Comparison of ENCODE assay signal across 8 cellular contexts in genomic region chr1:27392778-27393635, GRCh38. TPM values are rescaled to one million over a fixed set of nuclear protein-coding genes. Genes with fewer than 3 reads are reported as not detected.
DNase-seq lines count a peak whose midpoint lies in the region; ATAC-seq, FAIRE-seq and TF ChIP-seq lines count a peak whose summit lies in the region.

No MANE protein-coding gene starts in this region.

- TF ChIP-seq CTCF in endothelial cell of umbilical vein (IDR thresholded peaks at IDR 0.05; ENCODE audit: extremely low read depth in 1 of 2, insufficient read depth in 1 of 2, low read depth in 1 of 2, low read length in 2 of 2): peak; percentile 14 to 38

- no peak overlapping the region for H3K14ac ChIP-seq in trophoblast cell (ENCODE audit: low read length)

- H3K4me2 ChIP-seq in endothelial cell of umbilical vein (ENCODE audit: insufficient read depth, low read length) (peak overlapping the region; percentile 84), trophoblast cell (ENCODE audit: low read length) (peak overlapping the region; percentile 93)

- H4K20me1 ChIP-seq in endothelial cell of umbilical vein (replicated peaks; ENCODE audit: control insufficient read depth, extremely low read depth, insufficient read depth, low read length): no peaks in the 10 kb centered on the region

- H3K36me3 ChIP-seq in NT2/D1 (ENCODE audit: insufficient read depth, insufficient read length, low read length) (peaks cover 13% of the 10 kb centered on the region), endothelial cell of umbilical vein (ENCODE audit: control insufficient read depth in 2 of 2, extremely low read depth in 1 of 2, insufficient read depth in 2 of 2, low read length in 2 of 2) (no peaks in the 10 kb centered on the region), trophoblast cell (ENCODE audit: control insufficient read depth in 1 of 2, insufficient read depth in 2 of 2, low read length in 2 of 2) (no peaks in the 10 kb centered on the region)

- ATAC-seq in HG03442 (IDR thresholded peaks at IDR 0.05; ENCODE audit: unreplicated experiment): no peak
- ATAC-seq in HG03108 (IDR thresholded peaks at IDR 0.05; ENCODE audit: unreplicated experiment): no peak

- H3K4me3 ChIP-seq in NT2/D1 (ENCODE audit: insufficient read length, low read depth) (peak overlapping the region; percentile 72), endothelial cell of umbilical vein (replicated peaks in 1 of 3; ENCODE audit: insufficient read depth in 1 of 3, low read depth in 1 of 3, low read length in 3 of 3) (peak overlapping the region; percentile 46 to 80 (median 70)), trophoblast cell (ENCODE audit: low read depth, low read length) (peak overlapping the region; percentile 70)

- peak overlapping the region; percentile 91 for H2AFZ ChIP-seq in endothelial cell of umbilical vein (ENCODE audit: low read depth, low read length)
- H2AFZ ChIP-seq in trophoblast cell (ENCODE audit: insufficient read depth, low read length, poor library complexity): peak overlapping the region; percentile 64

- CTCF ChIA-PET in endothelial cell of umbilical vein (lab: Charles Lee): interaction anchor here (1.0 to 6.6 kb wide), 4 partner anchors 27 to 214 kb away, joined by 3 to 45 read pairs (median 4); partner anchors contain the start of gene MAP3K6

- H3K9me1 ChIP-seq in endothelial cell of umbilical vein (replicated peaks; ENCODE audit: control insufficient read depth, extremely low read depth, insufficient read depth, low read length): no peaks in the 10 kb centered on the region

- H3K4me1 ChIP-seq in NT2/D1 (ENCODE audit: insufficient read depth, insufficient read length) (peaks cover 34% of the 10 kb centered on the region), endothelial cell of umbilical vein (ENCODE audit: control insufficient read depth, extremely low read depth, insufficient read depth, low read length) (peaks cover 21% of the 10 kb centered on the region), trophoblast cell (ENCODE audit: control insufficient read depth in 1 of 2, insufficient read depth in 2 of 2, low read length in 2 of 2) (peaks cover 2 to 13% of the 10 kb centered on the region in 2 experiments)

- WGBS in trophoblast cell (ENCODE audit: extremely low coverage, insufficient coverage, insufficient read length): no CpG with 5 or more reads among the region's 30 CpGs

- POLR2A ChIA-PET in endothelial cell of umbilical vein (lab: Charles Lee): no interaction called here

- H3K27ac ChIP-seq in endothelial cell of umbilical vein (ENCODE audit: insufficient read depth, low read depth, low read length) (peak overlapping the region; percentile 73), trophoblast cell (ENCODE audit: low read depth, low read length) (no peak overlapping the region)

- FAIRE-seq in endothelial cell of umbilical vein (lab: Jason Lieb, UNC): no peak

- H3K9me3 ChIP-seq in NT2/D1 (ENCODE audit: insufficient read depth, low read length) (no peaks in the 10 kb centered on the region), endothelial cell of umbilical vein (replicated peaks; ENCODE audit: control insufficient read depth, insufficient read depth, low read length) (no peaks in the 10 kb centered on the region), trophoblast cell (ENCODE audit: insufficient read depth, low read depth, low read length) (no peaks in the 10 kb centered on the region)

- H3K27me3 ChIP-seq in NT2/D1 (ENCODE audit: insufficient read depth, insufficient read length): peaks cover 12% of the 10 kb centered on the region
- H3K27me3 ChIP-seq in endothelial cell of umbilical vein (ENCODE audit: control insufficient read depth in 2 of 2, insufficient read depth in 2 of 2, low read length in 2 of 2): no peaks in the 10 kb centered on the region
- no peaks in the 10 kb centered on the region for H3K27me3 ChIP-seq in trophoblast cell (ENCODE audit: insufficient read depth, low read length)

- no peak overlapping the region for H2BK120ac ChIP-seq in trophoblast cell (ENCODE audit: insufficient read depth, low read length, poor library complexity)

- intact Hi-C loops in endothelial cell of umbilical vein (cut with micrococcal nuclease): loop anchor here (1.0 to 10.0 kb wide), 7 partner anchors 27 to 351 kb away; partner anchors contain the start of genes MAP3K6 and TMEM222

- DNase-seq in NCI-H146 (lab: John Stamatoyannopoulos, UW) (peak; percentile 37), NCI-H146 treated with DMSO at 0.1 percent for 48 hours (lab: John Stamatoyannopoulos, UW; ENCODE audit: unreplicated experiment) (no peak), NT2/D1 (ENCODE audit: low read depth, low spot score) (no peak), endothelial cell of umbilical vein (ENCODE audit: low read depth, low spot score) (no peak), trophoblast cell (peak in 1 of 2 donors; percentile 31), midbrain (lab: John Stamatoyannopoulos, UW) (no peak)

- peaks cover 2% of the 10 kb centered on the region for H3K79me1 ChIP-seq in trophoblast cell (ENCODE audit: low read length)

- no peak overlapping the region for H4K12ac ChIP-seq in trophoblast cell (ENCODE audit: low read depth, low read length)

- H4K8ac ChIP-seq in trophoblast cell (ENCODE audit: low read depth, low read length): peak overlapping the region; percentile 28

- H3K23ac ChIP-seq in trophoblast cell (ENCODE audit: low read length): no peak overlapping the region

- H3K9ac ChIP-seq in NT2/D1 (ENCODE audit: insufficient read length, low read depth) (peak overlapping the region; percentile 83), endothelial cell of umbilical vein (replicated peaks; ENCODE audit: extremely low read depth, insufficient read depth, low read length) (peak overlapping the region; percentile 87), trophoblast cell (ENCODE audit: low read length) (peak overlapping the region; percentile 15)

- H3K18ac ChIP-seq in trophoblast cell (ENCODE audit: low read length): no peak overlapping the region

- no peak for TF ChIP-seq POLR2A in endothelial cell of umbilical vein (IDR thresholded peaks at IDR 0.05; ENCODE audit: low read depth, low read length)

- no peak overlapping the region for H2BK5ac ChIP-seq in trophoblast cell (ENCODE audit: low read depth, low read length, poor library complexity)

- H3K4ac ChIP-seq in trophoblast cell (ENCODE audit: low read depth, low read length): no peak overlapping the region

- dilution Hi-C loops in endothelial cell of umbilical vein (cut with MboI; ENCODE audit: extremely low pct_ligation_motif_present, low sequenced_read_pairs): no loop called here

- H2AK5ac ChIP-seq in trophoblast cell (ENCODE audit: low read length): no peak overlapping the region

- BruUV-seq in endothelial cell of umbilical vein (replicated peaks; lab: Mats Ljungman, UMichigan): no TSS peak

- H2BK12ac ChIP-seq in trophoblast cell (ENCODE audit: low read length): no peak overlapping the region

- H3K79me2 ChIP-seq in endothelial cell of umbilical vein (ENCODE audit: control insufficient read depth, insufficient read depth, low read length) (peaks cover 5% of the 10 kb centered on the region), trophoblast cell (ENCODE audit: control insufficient read depth, insufficient read depth, low read length, poor library complexity) (no peaks in the 10 kb centered on the region)

- no peak overlapping the region for H4K91ac ChIP-seq in trophoblast cell (ENCODE audit: low read depth, low read length)

RNA-seq across cellular contexts. Expression of gene GPR3, which starts 0.6 kb away (rescaled TPM):
- total RNA-seq in endothelial cell of umbilical vein: 1.8 and 2.4 TPM in 2 replicates
- 1.8 and 2.2 TPM in 2 replicates for polyA plus RNA-seq in endothelial cell of umbilical vein
- polyA plus RNA-seq in endothelial cell of umbilical vein (2011; cell fraction: cytosol; rRNA removed): 1.2 and 1.3 TPM in 2 replicates
- 0.60 and 0.65 TPM in 2 replicates for polyA plus RNA-seq in endothelial cell of umbilical vein (2011; cell fraction: nucleus; rRNA removed)
- 1.7 and 2.2 TPM in 2 replicates for polyA plus RNA-seq in endothelial cell of umbilical vein (2012)
- polyA minus RNA-seq in endothelial cell of umbilical vein: 0.24 and 1.6 TPM in 2 replicates
- not detected for polyA minus RNA-seq in endothelial cell of umbilical vein (2011; cell fraction: cytosol; rRNA and poly(A)+ RNA removed)
- polyA minus RNA-seq in endothelial cell of umbilical vein (2011; cell fraction: nucleus; rRNA and poly(A)+ RNA removed): 0.24 and 0.43 TPM in 2 replicates
- 0.47 and 0.60 TPM in 2 replicates for polyA plus RNA-seq in trophoblast cell (2013)

RNA-seq across cellular contexts. Expression of gene CD164L2, which starts 9.9 kb away (rescaled TPM):
- not detected in 2 replicates for total RNA-seq in endothelial cell of umbilical vein
- polyA plus RNA-seq in endothelial cell of umbilical vein: not detected in 2 replicates
- polyA plus RNA-seq in endothelial cell of umbilical vein (2011; cell fraction: cytosol; rRNA removed): not detected in 2 replicates
- not detected in 2 replicates for polyA plus RNA-seq in endothelial cell of umbilical vein (2011; cell fraction: nucleus; rRNA removed)
- polyA plus RNA-seq in endothelial cell of umbilical vein (2012): not detected in 2 replicates
- polyA minus RNA-seq in endothelial cell of umbilical vein: 0.30 TPM in 1 of 2 replicates, not detected in the other
- polyA minus RNA-seq in endothelial cell of umbilical vein (2011; cell fraction: cytosol; rRNA and poly(A)+ RNA removed): not detected
- polyA minus RNA-seq in endothelial cell of umbilical vein (2011; cell fraction: nucleus; rRNA and poly(A)+ RNA removed): not detected in 2 replicates
- 0.03 TPM in 1 of 2 replicates, not detected in the other for polyA plus RNA-seq in trophoblast cell (2013)

RNA-seq across cellular contexts. Expression of gene FCN3, which starts 18.4 kb away (rescaled TPM):
- total RNA-seq in endothelial cell of umbilical vein: not detected in 2 replicates
- 0.15 and 0.25 TPM in 2 replicates for polyA plus RNA-seq in endothelial cell of umbilical vein
- 0.09 and 0.13 TPM in 2 replicates for polyA plus RNA-seq in endothelial cell of umbilical vein (2011; cell fraction: cytosol; rRNA removed)
- polyA plus RNA-seq in endothelial cell of umbilical vein (2011; cell fraction: nucleus; rRNA removed): not detected in 2 replicates
- not detected in 2 replicates for polyA plus RNA-seq in endothelial cell of umbilical vein (2012)
- polyA minus RNA-seq in endothelial cell of umbilical vein: 0.53 TPM in 1 of 2 replicates, not detected in the other
- not detected for polyA minus RNA-seq in endothelial cell of umbilical vein (2011; cell fraction: cytosol; rRNA and poly(A)+ RNA removed)
- polyA minus RNA-seq in endothelial cell of umbilical vein (2011; cell fraction: nucleus; rRNA and poly(A)+ RNA removed): not detected in 2 replicates
- not detected in 2 replicates for polyA plus RNA-seq in trophoblast cell (2013)

RNA-seq across cellular contexts. Expression of gene MAP3K6, which starts 26.2 kb away (rescaled TPM):
- total RNA-seq in endothelial cell of umbilical vein: 12.4 and 18.5 TPM in 2 replicates
- polyA plus RNA-seq in endothelial cell of umbilical vein: 9.9 and 12.7 TPM in 2 replicates
- polyA plus RNA-seq in endothelial cell of umbilical vein (2011; cell fraction: cytosol; rRNA removed): 5.7 and 5.9 TPM in 2 replicates
- polyA plus RNA-seq in endothelial cell of umbilical vein (2011; cell fraction: nucleus; rRNA removed): 52.7 and 54.9 TPM in 2 replicates
- 13.8 and 18.1 TPM in 2 replicates for polyA plus RNA-seq in endothelial cell of umbilical vein (2012)
- 7.0 and 9.0 TPM in 2 replicates for polyA minus RNA-seq in endothelial cell of umbilical vein
- 8.3 TPM for polyA minus RNA-seq in endothelial cell of umbilical vein (2011; cell fraction: cytosol; rRNA and poly(A)+ RNA removed)
- 9.3 and 12.2 TPM in 2 replicates for polyA minus RNA-seq in endothelial cell of umbilical vein (2011; cell fraction: nucleus; rRNA and poly(A)+ RNA removed)
- 17.1 and 19.6 TPM in 2 replicates for polyA plus RNA-seq in trophoblast cell (2013)

RNA-seq across cellular contexts. Expression of gene SYTL1, which starts 51.2 kb away (rescaled TPM):
- total RNA-seq in endothelial cell of umbilical vein: not detected in 2 replicates
- polyA plus RNA-seq in endothelial cell of umbilical vein: 0.04 and 0.29 TPM in 2 replicates
- 0.04 and 0.10 TPM in 2 replicates for polyA plus RNA-seq in endothelial cell of umbilical vein (2011; cell fraction: cytosol; rRNA removed)
- 0.22 and 0.48 TPM in 2 replicates for polyA plus RNA-seq in endothelial cell of umbilical vein (2011; cell fraction: nucleus; rRNA removed)
- polyA plus RNA-seq in endothelial cell of umbilical vein (2012): 0.08 TPM in 1 of 2 replicates, not detected in the other
- polyA minus RNA-seq in endothelial cell of umbilical vein: 0.49 TPM in 1 of 2 replicates, not detected in the other
- polyA minus RNA-seq in endothelial cell of umbilical vein (2011; cell fraction: cytosol; rRNA and poly(A)+ RNA removed): not detected
- not detected in 2 replicates for polyA minus RNA-seq in endothelial cell of umbilical vein (2011; cell fraction: nucleus; rRNA and poly(A)+ RNA removed)
- polyA plus RNA-seq in trophoblast cell (2013): 18.2 and 20.4 TPM in 2 replicates

Comparison
In these comparisons a context has a peak if more than half of its experiments do, and no peak if none do; other contexts are left out.
1. H3K9ac ChIP-seq: peak in every context shown above with its lines; median percentile 87 in endothelial cell of umbilical vein; 83 in NT2/D1; 15 in trophoblast cell.